ENCODE assay signal across 9 cellular contexts in genomic region chr5:151739939-151740335, GRCh38. TPM values are rescaled to one million over a fixed set of nuclear protein-coding genes. Genes with fewer than 3 reads are reported as not detected.
A peak's percentile ranks its signal among the peaks of the same experiment; 100 is the strongest.
DNase-seq lines count a peak whose midpoint lies in the region; ATAC-seq and TF ChIP-seq lines count a peak whose summit lies in the region.
"Had no signal": no experiment of that assay in that cellular context is flagged by ENCODE, and none has a peak within 500 bp of the region (broad histone marks: within the 10 kb centered on the region; RNA-seq: fewer than 3 reads in every experiment).

No MANE protein-coding gene starts in this region.

- H3K4me3 Mint-ChIP-seq in nephron progenitor cell: peak overlapping the region; percentile 19
- no peak overlapping the region for H3K4me3 Mint-ChIP-seq in activated CD4-positive, alpha-beta T cell treated with anti-CD3 and anti-CD28 coated beads, Interleukin-2, amount 10 ng/mL, durations not matched to agents 7 days and 5 days

- TF ChIP-seq CTCF in AG04449 (IDR thresholded peaks at IDR 0.05; ENCODE audit: insufficient read depth, low read length, missing control alignments): no peak
- TF ChIP-seq CTCF in RWPE1 (conservative IDR thresholded peaks at IDR 0.05; ENCODE audit: low read depth): no peak
- TF ChIP-seq CTCF in esophagus squamous epithelium (IDR thresholded peaks at IDR 0.05): no peak
- TF ChIP-seq CTCF in nephron progenitor cell (IDR thresholded peaks at IDR 0.05): no peak

- CTCF ChIA-PET in AG04449 (lab: Yijun Ruan, JAX): interaction anchor here (0.7 to 22.0 kb wide), 23 partner anchors 8 to 421 kb away, joined by 3 to 652 read pairs (median 6); partner anchors contain the start of genes SLC36A1 and SPARC
- CTCF ChIA-PET in RWPE1 (lab: Yijun Ruan, JAX): interaction anchor here (0.5 to 5.8 kb wide), 14 partner anchors 11 to 1716 kb away, joined by 3 to 84 read pairs (median 4); no protein-coding TSS in a partner anchor
- CTCF ChIA-PET in activated CD4-positive, alpha-beta T cell treated with anti-CD3 and anti-CD28 coated beads, Interleukin-2, amount 10 ng/mL, durations not matched to agents 7 days and 5 days (lab: Charles Lee): interaction anchor here (0.6 to 1.9 kb wide), 9 partner anchors 9 to 292 kb away, joined by 3 to 9 read pairs (median 3); partner anchors contain the start of gene SLC36A1

- no peak for ATAC-seq in HG02571 (IDR thresholded peaks at IDR 0.05; ENCODE audit: unreplicated experiment)

- peaks cover 46% of the 10 kb centered on the region for H3K4me1 Mint-ChIP-seq in nephron progenitor cell
- H3K4me1 Mint-ChIP-seq in activated CD4-positive, alpha-beta T cell treated with anti-CD3 and anti-CD28 coated beads, Interleukin-2, amount 10 ng/mL, durations not matched to agents 7 days and 5 days: peaks cover 26% of the 10 kb centered on the region

- peak overlapping the region; percentile 30 for H3K27ac Mint-ChIP-seq in nephron progenitor cell
- no peak overlapping the region for H3K27ac Mint-ChIP-seq in activated CD4-positive, alpha-beta T cell treated with anti-CD3 and anti-CD28 coated beads, Interleukin-2, amount 10 ng/mL, durations not matched to agents 7 days and 5 days

- TF ChIP-seq POLR2A in esophagus squamous epithelium (IDR thresholded peaks at IDR 0.05): no peak

- no peaks in the 10 kb centered on the region for H3K27me3 ChIP-seq in esophagus squamous epithelium

- no peaks in the 10 kb centered on the region for H3K9me3 ChIP-seq in esophagus squamous epithelium

- no peaks in the 10 kb centered on the region for H3K27me3 Mint-ChIP-seq in nephron progenitor cell (ENCODE audit: low read depth, poor library complexity)
- no peaks in the 10 kb centered on the region for H3K27me3 Mint-ChIP-seq in activated CD4-positive, alpha-beta T cell treated with anti-CD3 and anti-CD28 coated beads, Interleukin-2, amount 10 ng/mL, durations not matched to agents 7 days and 5 days
- H3K27me3 Mint-ChIP-seq: CD4-positive, CD25-positive, alpha-beta regulatory T cell had no signal

- H3K27ac ChIP-seq in RWPE1 (peak overlapping the region; percentile 95), esophagus squamous epithelium (peak overlapping the region in 3 of 4 donors; percentile 59 to 80 (median 78))

- DNase-seq in AG04449 (ENCODE audit: low read depth, low spot score) (peak; percentile 95), RWPE1 (ENCODE audit: low spot score) (peak; percentile 62), esophagus squamous epithelium (lab: John Stamatoyannopoulos, UW) (no peak), nephron progenitor cell (no peak), amygdala (lab: John Stamatoyannopoulos, UW) (no peak), NCI-H2196 treated with DMSO at 0.1 percent for 48 hours (lab: John Stamatoyannopoulos, UW; ENCODE audit: unreplicated experiment) (no peak)
- no peak for DNase-seq in activated CD4-positive, alpha-beta T cell treated with anti-CD3 and anti-CD28 coated beads, Interleukin-2, amount 10 ng/mL, durations not matched to agents 7 days and 5 days

- WGBS in esophagus squamous epithelium, 2 donors: 56 to 65% methylated on average over 4 of the region's 4 CpGs

- H3K4me1 ChIP-seq in esophagus squamous epithelium: peaks cover 12 to 43% (median 23%) of the 10 kb centered on the region in 3 donors

- H3K4me3 ChIP-seq in AG04449 (ENCODE audit: low read depth, low read length) (peak overlapping the region; percentile 37), esophagus squamous epithelium (peak overlapping the region in 1 of 4 donors; percentile 10)

- POLR2A ChIA-PET in AG04449 (lab: Yijun Ruan, JAX) (interaction anchor here (0.7 to 8.4 kb wide), 16 partner anchors 9 to 292 kb away, joined by 3 to 383 read pairs (median 12); partner anchors contain the start of genes G3BP1, SLC36A1 and SPARC), RWPE1 (lab: Yijun Ruan, JAX; ENCODE audit: low non-redundant PET) (interaction anchor here (1.1 kb wide), 1 partner anchor 79 kb away, joined by 7 read pairs; no protein-coding TSS in a partner anchor)
- POLR2A ChIA-PET in activated CD4-positive, alpha-beta T cell treated with anti-CD3 and anti-CD28 coated beads, Interleukin-2, amount 10 ng/mL, durations not matched to agents 7 days and 5 days (lab: Charles Lee): no interaction called here

- no peaks in the 10 kb centered on the region for H3K9me3 Mint-ChIP-seq in nephron progenitor cell
- H3K9me3 Mint-ChIP-seq in activated CD4-positive, alpha-beta T cell treated with anti-CD3 and anti-CD28 coated beads, Interleukin-2, amount 10 ng/mL, durations not matched to agents 7 days and 5 days: no peaks in the 10 kb centered on the region
- H3K9me3 Mint-ChIP-seq: CD4-positive, CD25-positive, alpha-beta regulatory T cell had no signal

- H3K36me3 Mint-ChIP-seq in nephron progenitor cell (ENCODE audit: low read depth): peaks cover 11% of the 10 kb centered on the region
- peaks cover 14% of the 10 kb centered on the region for H3K36me3 Mint-ChIP-seq in activated CD4-positive, alpha-beta T cell treated with anti-CD3 and anti-CD28 coated beads, Interleukin-2, amount 10 ng/mL, durations not matched to agents 7 days and 5 days (ENCODE audit: low read depth)

- H3K36me3 ChIP-seq in esophagus squamous epithelium: peaks cover 0 to 31% (median 0%) of the 10 kb centered on the region in 3 donors

- intact Hi-C loops in esophagus squamous epithelium (cut with DNase I): loop anchor here (5.0 to 10.0 kb wide), 2 partner anchors 78 to 295 kb away; partner anchors contain the start of gene SLC36A1

RNA-seq across cellular contexts. Expression of gene ATOX1, which starts 18.5 kb away (rescaled TPM):
- total RNA-seq in esophagus squamous epithelium: 100 to 1,000 TPM in 1 of 4 donors, 10 to 100 TPM in 3; 56.0 to 109 (median 74.5) TPM
- total RNA-seq in activated CD4-positive, alpha-beta T cell treated with anti-CD3 and anti-CD28 coated beads, Interleukin-2, amount 10 ng/mL, durations not matched to agents 7 days and 5 days: 10 to 100 TPM; 46.9 to 48.1 TPM

RNA-seq across cellular contexts. Expression of gene G3BP1, which starts 31.8 kb away (rescaled TPM):
- 100 to 1,000 TPM in 3 of 4 donors, 10 to 100 TPM in 1; 99.8 to 119 (median 109) TPM for total RNA-seq in esophagus squamous epithelium
- 100 to 1,000 TPM; 212 to 221 TPM for total RNA-seq in activated CD4-positive, alpha-beta T cell treated with anti-CD3 and anti-CD28 coated beads, Interleukin-2, amount 10 ng/mL, durations not matched to agents 7 days and 5 days

RNA-seq across cellular contexts. Expression of gene SPARC, which starts 53.2 kb away (rescaled TPM):
- total RNA-seq in esophagus squamous epithelium: 100 to 1,000 TPM in 1 of 4 donors, 10 to 100 TPM in 3; 14.9 to 164 (median 61.9) TPM
- total RNA-seq in activated CD4-positive, alpha-beta T cell treated with anti-CD3 and anti-CD28 coated beads, Interleukin-2, amount 10 ng/mL, durations not matched to agents 7 days and 5 days: 1 to 10 TPM in 1 of 2 experiments, under 1 TPM in 1; 0.27 to 1.1 TPM

Comparison
In these comparisons a context has a peak if more than half of its experiments do, and no peak if none do; other contexts are left out.
1. DNase-seq: peak in AG04449 (single experiment) and RWPE1 (single experiment); none in esophagus squamous epithelium (single experiment), nephron progenitor cell (single experiment), amygdala (0 of 56), NCI-H2196 treated with DMSO at 0.1 percent for 48 hours (single experiment) and activated CD4-positive, alpha-beta T cell treated with anti-CD3 and anti-CD28 coated beads, Interleukin-2, amount 10 ng/mL, durations not matched to agents 7 days and 5 days (single experiment).
2. RNA of gene SPARC, which starts 53.2 kb away (total RNA-seq): 14.9 to 164 TPM in esophagus squamous epithelium; 0.27 to 1.1 TPM in activated CD4-positive, alpha-beta T cell treated with anti-CD3 and anti-CD28 coated beads, Interleukin-2, amount 10 ng/mL, durations not matched to agents 7 days and 5 days; every median in the first group is over 4 times any median in the second.